In the genomic region with DNA sequence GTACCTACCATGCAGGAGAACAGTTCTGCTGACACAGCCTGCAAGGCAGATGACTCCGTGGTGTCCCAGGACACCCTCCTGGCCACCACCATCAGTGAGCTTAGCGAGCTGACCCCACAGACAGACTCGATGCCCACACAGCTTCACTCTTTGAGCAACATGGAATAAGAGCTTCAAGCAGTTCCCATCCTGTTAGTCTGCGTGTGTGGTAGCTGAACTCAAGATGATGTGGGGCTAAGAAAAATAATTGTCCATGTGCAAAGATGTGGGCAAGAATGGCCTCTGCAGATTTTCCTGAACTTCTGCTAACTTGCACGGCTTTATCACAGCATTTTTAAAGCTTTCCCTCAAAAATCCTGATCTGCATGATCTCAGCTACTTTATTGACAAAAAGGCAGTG, we compare ENCODE assay signal across 32 cellular contexts.
"Had no signal": no experiment of that assay in that cellular context is flagged by ENCODE, and none has a peak within 500 bp of the region (broad histone marks: within the 10 kb centered on the region; RNA-seq: fewer than 3 reads in every experiment).

No MANE protein-coding gene starts in this region.

- H3K27ac ChIP-seq: epithelial cell of prostate, esophagus squamous epithelium, WERI-Rb-1 had no signal

- H3K27me3 ChIP-seq: adrenal gland, body of pancreas, esophagus squamous epithelium had no signal

- FAIRE-seq: colon, endothelial cell of umbilical vein had no signal

- ATAC-seq: activated CD4-positive, CD25-positive, alpha-beta regulatory T cell treated with anti-CD3 and anti-CD28 coated beads, Interleukin-2, amount 50 U/mL, for 24 hours; activated naive CD4-positive, alpha-beta T cell treated with anti-CD3 and anti-CD28 coated beads, Interleukin-2, amount 50 U/mL, for 72 hours; activated T-cell treated with anti-CD3 and anti-CD28 coated beads, Interleukin-2, amount 50 U/mL, for 72 hours; body of pancreas; effector memory CD8-positive, alpha-beta T cell; T-helper 17 cell had no signal

- H3K4me3 ChIP-seq: adrenal gland, body of pancreas, esophagus squamous epithelium had no signal

- H3K9me3 ChIP-seq: adrenal gland, body of pancreas, esophagus squamous epithelium had no signal

- DNase-seq: activated B cell treated with CpG ODN at 0.5 μM for 24 hours; activated CD4-positive, alpha-beta T cell treated with anti-CD3 and anti-CD28 coated beads for 48 hours; activated CD4-positive, alpha-beta T cell treated with anti-CD3 and anti-CD28 coated beads, Interleukin-2, amount 50 U/mL, for 1 hour; activated CD4-positive, alpha-beta T cell treated with anti-CD3 and anti-CD28 coated beads, Interleukin-2, amount 50 U/mL, for 48 hours; activated CD8-positive, alpha-beta memory T cell treated with anti-CD3 and anti-CD28 coated beads, Interleukin-2, amount 50 U/mL, for 48 hours; activated gamma-delta T cell; activated naive CD4-positive, alpha-beta T cell; activated naive CD4-positive, alpha-beta T cell treated with anti-CD3 and anti-CD28 coated beads, Interleukin-2, amount 10 ng/mL, durations not matched to agents 7 days and 5 days; activated T-cell treated with anti-CD3 and anti-CD28 coated beads for 4 hours; activated T-cell treated with anti-CD3 and anti-CD28 coated beads, Interleukin-2, amount 50 U/mL, for 24 hours; activated T-cell treated with anti-CD3 and anti-CD28 coated beads, Interleukin-2, amount 50 U/mL, for 72 hours; amygdala; aorta; body of pancreas; caudate nucleus; cortex of kidney; dermis blood vessel endothelial cell; effector CD4-positive, alpha-beta T cell; effector memory CD8-positive, alpha-beta T cell; esophagus squamous epithelium; foreskin melanocyte; head of caudate nucleus; T-helper 1 cell; T-helper 17 cell; T1000; WERI-Rb-1 had no signal
